ENCODE assay signal across 20 cellular contexts in the genomic region with DNA sequence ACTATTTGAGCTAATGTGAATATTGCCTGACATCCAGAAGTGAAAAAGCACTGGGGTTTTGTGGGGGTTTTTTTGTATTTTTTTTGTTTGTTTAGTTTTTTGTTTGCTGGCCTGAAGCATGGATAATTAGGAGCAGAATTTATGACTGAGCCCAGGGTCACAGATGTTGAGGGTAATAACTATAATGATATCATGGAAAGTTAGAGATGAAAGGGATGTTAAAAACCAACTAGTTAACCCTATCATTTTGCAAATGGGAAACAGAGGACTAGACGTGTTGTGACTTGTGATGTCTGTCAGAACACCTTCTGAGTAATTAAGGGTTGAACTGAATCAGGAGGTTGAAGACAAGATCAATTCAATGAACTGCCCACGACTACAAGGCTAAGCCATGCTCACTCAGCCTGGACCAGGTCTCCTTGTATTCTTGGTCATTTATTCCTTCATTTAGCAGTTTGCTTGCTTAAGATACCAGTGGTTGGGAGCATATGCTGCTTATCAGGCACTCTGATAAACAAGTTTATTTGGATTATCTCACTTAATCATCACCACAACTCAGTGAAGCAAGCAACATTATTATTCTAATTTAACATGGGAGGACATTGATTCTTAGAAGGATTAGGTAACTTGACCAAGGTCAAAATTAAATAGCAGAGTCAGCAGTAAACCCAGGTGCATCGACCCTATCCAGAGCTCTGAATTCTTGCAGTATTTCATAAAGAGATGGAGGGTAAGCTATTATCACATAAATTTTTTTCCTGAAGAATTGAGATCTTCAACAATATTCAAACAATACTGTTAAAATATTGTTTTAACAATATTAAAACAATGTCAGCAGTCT.
A peak's percentile ranks its signal among the peaks of the same experiment; 100 is the strongest.
DNase-seq lines count a peak whose midpoint lies in the region; ATAC-seq and TF ChIP-seq lines count a peak whose summit lies in the region.
"Had no signal": no experiment of that assay in that cellular context is flagged by ENCODE, and none has a peak within 500 bp of the region (broad histone marks: within the 10 kb centered on the region; RNA-seq: fewer than 3 reads in every experiment).

No MANE protein-coding gene starts in this region.

- H3K27ac ChIP-seq in liver (ENCODE audit: low read depth in 1 of 2, low read length in 2 of 2), result no peak overlapping the region
- no peak overlapping the region for H3K27ac ChIP-seq in uterus
- H3K27ac ChIP-seq: dorsolateral prefrontal cortex, gastroesophageal sphincter, neutrophil had no signal

- DNase-seq in NCI-H1105 (lab: John Stamatoyannopoulos, UW) (peak; percentile 68), amniotic epithelial cell (ENCODE audit: low read depth) (peak; percentile 62), NCI-H526 treated with DMSO at 0.1 percent for 48 hours (lab: John Stamatoyannopoulos, UW) (no peak), uterus (no peak), superior temporal gyrus (ENCODE audit: extremely low spot score) (no peak)
- DNase-seq: activated CD4-positive, alpha-beta T cell treated with anti-CD3 and anti-CD28 coated beads for 4 hours; caudate nucleus; DMS53; dorsolateral prefrontal cortex; NCI-H1694 treated with DMSO at 0.1 percent for 48 hours; NCI-H510A treated with DMSO at 0.1 percent for 48 hours; OCI-M1; retina; SHP77; stimulated activated CD8-positive, alpha-beta memory T cell treated with anti-CD3 and anti-CD28 coated beads, Interleukin-4, amount 100 ng/mL, for 48 hours had no signal

- H3K9me3 ChIP-seq in liver (ENCODE audit: control insufficient read depth in 4 of 4, low read length in 3 of 4) (peaks cover 0 to 6% (median 0%) of the 10 kb centered on the region in 4 donors), uterus (no peaks in the 10 kb centered on the region)
- H3K9me3 ChIP-seq: gastroesophageal sphincter, neutrophil had no signal

- no peak overlapping the region for H3K9ac ChIP-seq in liver (ENCODE audit: low read depth in 1 of 2, low read length in 2 of 2)

- H3K4me1 ChIP-seq in liver (ENCODE audit: control insufficient read depth in 4 of 4, insufficient read depth in 4 of 4, low read length in 3 of 4) (peaks cover 3 to 52% (median 38%) of the 10 kb centered on the region in 4 donors), uterus (no peaks in the 10 kb centered on the region)

- TF ChIP-seq RAD21 in liver (IDR thresholded peaks at IDR 0.05), result peak; percentile 23 to 35

- 40% methylated on average over 3 of the region's 3 CpGs for WGBS in liver

- TF ChIP-seq POLR2A in uterus (IDR thresholded peaks at IDR 0.05), result no peak

- TF ChIP-seq CTCF in liver (IDR thresholded peaks at IDR 0.05; ENCODE audit: low read depth, low read length, missing input control) (no peak), uterus (IDR thresholded peaks at IDR 0.05) (no peak)

- H3K27me3 ChIP-seq in liver (ENCODE audit: control insufficient read depth in 4 of 4, insufficient read depth in 4 of 4, low read length in 3 of 4), result no peaks in the 10 kb centered on the region
- H3K27me3 ChIP-seq in uterus, result no peaks in the 10 kb centered on the region
- H3K27me3 ChIP-seq: dorsolateral prefrontal cortex, gastroesophageal sphincter, neutrophil had no signal

- no peaks in the 10 kb centered on the region for H3K36me3 ChIP-seq in liver (ENCODE audit: control insufficient read depth in 4 of 4, insufficient read depth in 3 of 4, low read depth in 1 of 4, low read length in 3 of 4)
- no peaks in the 10 kb centered on the region for H3K36me3 ChIP-seq in uterus
- H3K36me3 ChIP-seq: gastroesophageal sphincter, neutrophil had no signal

- peak; percentile 32 for ATAC-seq in GM18907 (IDR thresholded peaks at IDR 0.05; ENCODE audit: unreplicated experiment)
- no peak for ATAC-seq in GM18520 (IDR thresholded peaks at IDR 0.05; ENCODE audit: unreplicated experiment)
- ATAC-seq: gastroesophageal sphincter had no signal

- H3K4me3 ChIP-seq in liver (ENCODE audit: low read depth in 1 of 3, low read length in 3 of 3), result no peak overlapping the region
- H3K4me3 ChIP-seq in uterus, result no peak overlapping the region
- H3K4me3 ChIP-seq: dorsolateral prefrontal cortex, gastroesophageal sphincter had no signal

- intact Hi-C loops in uterus (cut with DNase I; ENCODE audit: low total_unique reads), result no loop called here

TF ChIP-seq in liver, 16 proteins besides CTCF, POLR2A, EP300 and RAD21:
- TF ChIP-seq FOXA2 (IDR thresholded peaks at IDR 0.05) (no peak), EGR1 (IDR thresholded peaks at IDR 0.05; ENCODE audit: low read depth in 2 of 2) (no peak), TAF1 (conservative IDR thresholded peaks at IDR 0.05) (no peak), HNF4A (conservative IDR thresholded peaks at IDR 0.05) (peak; percentile 49 to 52), JUND (IDR thresholded peaks at IDR 0.05) (no peak), YY1 (IDR thresholded peaks at IDR 0.05) (peak; percentile 54), SP1 (IDR thresholded peaks at IDR 0.05) (peak; percentile 43), HNF4G (IDR thresholded peaks at IDR 0.05) (no peak), FOXA1 (IDR thresholded peaks at IDR 0.05) (no peak), NR2F2 (IDR thresholded peaks at IDR 0.05) (no peak), GABPA (IDR thresholded peaks at IDR 0.05 in 1 of 2, conservative IDR thresholded peaks at IDR 0.05 in 1 of 2) (no peak), RXRA (IDR thresholded peaks at IDR 0.05) (peak; percentile 74 to 89)
- TF ChIP-seq, protein P1, sequence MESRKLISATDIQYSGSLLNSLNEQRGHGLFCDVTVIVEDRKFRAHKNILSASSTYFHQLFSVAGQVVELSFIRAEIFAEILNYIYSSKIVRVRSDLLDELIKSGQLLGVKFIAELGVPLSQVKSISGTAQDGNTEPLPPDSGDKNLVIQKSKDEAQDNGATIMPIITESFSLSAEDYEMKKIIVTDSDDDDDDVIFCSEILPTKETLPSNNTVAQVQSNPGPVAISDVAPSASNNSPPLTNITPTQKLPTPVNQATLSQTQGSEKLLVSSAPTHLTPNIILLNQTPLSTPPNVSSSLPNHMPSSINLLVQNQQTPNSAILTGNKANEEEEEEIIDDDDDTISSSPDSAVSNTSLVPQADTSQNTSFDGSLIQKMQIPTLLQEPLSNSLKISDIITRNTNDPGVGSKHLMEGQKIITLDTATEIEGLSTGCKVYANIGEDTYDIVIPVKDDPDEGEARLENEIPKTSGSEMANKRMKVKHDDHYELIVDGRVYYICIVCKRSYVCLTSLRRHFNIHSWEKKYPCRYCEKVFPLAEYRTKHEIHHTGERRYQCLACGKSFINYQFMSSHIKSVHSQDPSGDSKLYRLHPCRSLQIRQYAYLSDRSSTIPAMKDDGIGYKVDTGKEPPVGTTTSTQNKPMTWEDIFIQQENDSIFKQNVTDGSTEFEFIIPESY (IDR thresholded peaks at IDR 0.05), result no peak
- TF ChIP-seq, protein P2, sequence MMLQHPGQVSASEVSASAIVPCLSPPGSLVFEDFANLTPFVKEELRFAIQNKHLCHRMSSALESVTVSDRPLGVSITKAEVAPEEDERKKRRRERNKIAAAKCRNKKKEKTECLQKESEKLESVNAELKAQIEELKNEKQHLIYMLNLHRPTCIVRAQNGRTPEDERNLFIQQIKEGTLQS (IDR thresholded peaks at IDR 0.05), result no peak
- TF ChIP-seq, protein P3, sequence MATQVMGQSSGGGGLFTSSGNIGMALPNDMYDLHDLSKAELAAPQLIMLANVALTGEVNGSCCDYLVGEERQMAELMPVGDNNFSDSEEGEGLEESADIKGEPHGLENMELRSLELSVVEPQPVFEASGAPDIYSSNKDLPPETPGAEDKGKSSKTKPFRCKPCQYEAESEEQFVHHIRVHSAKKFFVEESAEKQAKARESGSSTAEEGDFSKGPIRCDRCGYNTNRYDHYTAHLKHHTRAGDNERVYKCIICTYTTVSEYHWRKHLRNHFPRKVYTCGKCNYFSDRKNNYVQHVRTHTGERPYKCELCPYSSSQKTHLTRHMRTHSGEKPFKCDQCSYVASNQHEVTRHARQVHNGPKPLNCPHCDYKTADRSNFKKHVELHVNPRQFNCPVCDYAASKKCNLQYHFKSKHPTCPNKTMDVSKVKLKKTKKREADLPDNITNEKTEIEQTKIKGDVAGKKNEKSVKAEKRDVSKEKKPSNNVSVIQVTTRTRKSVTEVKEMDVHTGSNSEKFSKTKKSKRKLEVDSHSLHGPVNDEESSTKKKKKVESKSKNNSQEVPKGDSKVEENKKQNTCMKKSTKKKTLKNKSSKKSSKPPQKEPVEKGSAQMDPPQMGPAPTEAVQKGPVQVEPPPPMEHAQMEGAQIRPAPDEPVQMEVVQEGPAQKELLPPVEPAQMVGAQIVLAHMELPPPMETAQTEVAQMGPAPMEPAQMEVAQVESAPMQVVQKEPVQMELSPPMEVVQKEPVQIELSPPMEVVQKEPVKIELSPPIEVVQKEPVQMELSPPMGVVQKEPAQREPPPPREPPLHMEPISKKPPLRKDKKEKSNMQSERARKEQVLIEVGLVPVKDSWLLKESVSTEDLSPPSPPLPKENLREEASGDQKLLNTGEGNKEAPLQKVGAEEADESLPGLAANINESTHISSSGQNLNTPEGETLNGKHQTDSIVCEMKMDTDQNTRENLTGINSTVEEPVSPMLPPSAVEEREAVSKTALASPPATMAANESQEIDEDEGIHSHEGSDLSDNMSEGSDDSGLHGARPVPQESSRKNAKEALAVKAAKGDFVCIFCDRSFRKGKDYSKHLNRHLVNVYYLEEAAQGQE (IDR thresholded peaks at IDR 0.05), result no peak
- TF ChIP-seq, protein P4, sequence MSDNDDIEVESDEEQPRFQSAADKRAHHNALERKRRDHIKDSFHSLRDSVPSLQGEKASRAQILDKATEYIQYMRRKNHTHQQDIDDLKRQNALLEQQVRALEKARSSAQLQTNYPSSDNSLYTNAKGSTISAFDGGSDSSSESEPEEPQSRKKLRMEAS (IDR thresholded peaks at IDR 0.05), result no peak

Comparison
In these comparisons a context has a peak if more than half of its experiments do, and no peak if none do; other contexts are left out.
1. DNase-seq: peak in NCI-H1105 (single experiment) and amniotic epithelial cell (single experiment); none in NCI-H526 treated with DMSO at 0.1 percent for 48 hours (single experiment), uterus (0 of 2) and superior temporal gyrus (single experiment).